ENCODE assay signal across 1 cellular context in genomic region chr5:91379602-91380490, GRCh38.
TF ChIP-seq lines count a peak whose summit lies in the region.

No MANE protein-coding gene starts in this region.

TF ChIP-seq in HepG2, 621 proteins besides CTCF, POLR2A, EP300 and RAD21 (continued from another document):
- no peak for TF ChIP-seq ZBTB26 (CRISPR knock-in tag; IDR thresholded peaks at IDR 0.05; ENCODE audit: borderline replicate concordance)
- peak; percentile 68 for TF ChIP-seq ELF1 (CRISPR knock-in tag; IDR thresholded peaks at IDR 0.05)
- 0 out of 2 replicates have a peak, but pooled peaks have one; percentile 16 for TF ChIP-seq ZFP91 (CRISPR knock-in tag; IDR thresholded peaks at IDR 0.05; ENCODE audit: borderline replicate concordance)
- TF ChIP-seq ZNF569 (CRISPR knock-in tag; IDR thresholded peaks at IDR 0.05; ENCODE audit: borderline replicate concordance) = no peak
- TF ChIP-seq NCOA1 (CRISPR knock-in tag; IDR thresholded peaks at IDR 0.05) = no peak
- TF ChIP-seq TAF15 (IDR thresholded peaks at IDR 0.05; ENCODE audit: low read depth, low read length, poor library complexity, severe bottlenecking) = no peak
- no peak for TF ChIP-seq ZNF350 (CRISPR knock-in tag; IDR thresholded peaks at IDR 0.05; ENCODE audit: borderline replicate concordance, low read depth)
- TF ChIP-seq ZUFSP (CRISPR knock-in tag; IDR thresholded peaks at IDR 0.05; ENCODE audit: borderline replicate concordance) = no peak
- TF ChIP-seq ATAD3A (CRISPR knock-in tag; IDR thresholded peaks at IDR 0.05) = no peak
- TF ChIP-seq HMGXB4 (CRISPR knock-in tag; IDR thresholded peaks at IDR 0.05; ENCODE audit: borderline replicate concordance in 1 of 2, low read depth in 1 of 2) = peak in 1 of 2 experiments; percentile 20; a peak in 1 of 4 replicates
- TF ChIP-seq ZNF766 (CRISPR knock-in tag; IDR thresholded peaks at IDR 0.05; ENCODE audit: borderline replicate concordance) = no peak
- no peak for TF ChIP-seq KDM6A (CRISPR knock-in tag; IDR thresholded peaks at IDR 0.05; ENCODE audit: low read depth)
